ENCODE assay signal across 1 cellular context in the genomic region with DNA sequence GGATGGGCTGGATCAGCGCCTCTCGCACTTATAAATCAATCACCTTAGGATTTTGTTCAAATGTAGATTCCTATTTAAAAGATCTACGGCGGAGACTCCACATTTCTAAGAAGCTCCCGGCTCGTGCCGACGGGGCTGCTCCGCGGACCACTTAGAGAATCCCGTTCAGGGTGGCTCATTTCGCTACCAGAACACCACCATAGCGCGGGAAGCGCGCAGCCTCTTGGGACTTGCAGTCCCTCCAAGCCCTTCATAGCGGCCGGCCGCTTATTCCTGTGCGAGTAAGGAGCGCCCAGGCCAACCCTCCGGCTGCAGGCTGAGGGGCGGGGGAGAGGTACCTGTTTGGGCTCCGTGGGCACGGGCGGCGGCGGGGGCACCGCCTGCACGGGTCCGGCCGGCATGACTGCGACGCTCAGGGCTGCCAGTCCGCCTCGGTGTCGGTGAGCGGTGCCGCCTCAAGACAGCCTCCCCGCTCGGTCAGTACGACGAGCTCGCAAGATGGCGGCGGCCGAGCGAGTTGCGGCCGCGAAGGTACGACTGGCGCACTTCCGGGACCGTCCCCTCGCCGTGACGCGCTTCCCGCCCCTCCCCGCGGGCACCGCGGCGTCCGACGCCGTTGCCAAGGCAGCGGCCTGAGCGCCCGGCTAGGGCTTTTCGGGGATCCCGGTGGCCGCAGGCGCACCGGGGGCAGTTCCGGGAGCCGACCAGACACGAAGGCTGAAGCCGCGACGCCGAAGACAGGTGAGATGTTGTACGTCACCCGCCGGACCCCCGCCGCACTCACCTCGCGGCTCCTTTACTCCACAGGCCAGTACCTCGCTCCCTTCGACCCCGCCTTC.
TF ChIP-seq lines count a peak whose summit lies in the region.

A gene (plus strand): TSS at position 616 of the 839 bp plus-strand sequence. CDS start 8,994 bp downstream, outside the sequence.
A gene with protein sequence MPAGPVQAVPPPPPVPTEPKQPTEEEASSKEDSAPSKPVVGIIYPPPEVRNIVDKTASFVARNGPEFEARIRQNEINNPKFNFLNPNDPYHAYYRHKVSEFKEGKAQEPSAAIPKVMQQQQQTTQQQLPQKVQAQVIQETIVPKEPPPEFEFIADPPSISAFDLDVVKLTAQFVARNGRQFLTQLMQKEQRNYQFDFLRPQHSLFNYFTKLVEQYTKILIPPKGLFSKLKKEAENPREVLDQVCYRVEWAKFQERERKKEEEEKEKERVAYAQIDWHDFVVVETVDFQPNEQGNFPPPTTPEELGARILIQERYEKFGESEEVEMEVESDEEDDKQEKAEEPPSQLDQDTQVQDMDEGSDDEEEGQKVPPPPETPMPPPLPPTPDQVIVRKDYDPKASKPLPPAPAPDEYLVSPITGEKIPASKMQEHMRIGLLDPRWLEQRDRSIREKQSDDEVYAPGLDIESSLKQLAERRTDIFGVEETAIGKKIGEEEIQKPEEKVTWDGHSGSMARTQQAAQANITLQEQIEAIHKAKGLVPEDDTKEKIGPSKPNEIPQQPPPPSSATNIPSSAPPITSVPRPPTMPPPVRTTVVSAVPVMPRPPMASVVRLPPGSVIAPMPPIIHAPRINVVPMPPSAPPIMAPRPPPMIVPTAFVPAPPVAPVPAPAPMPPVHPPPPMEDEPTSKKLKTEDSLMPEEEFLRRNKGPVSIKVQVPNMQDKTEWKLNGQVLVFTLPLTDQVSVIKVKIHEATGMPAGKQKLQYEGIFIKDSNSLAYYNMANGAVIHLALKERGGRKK (minus strand): TSS at position 503 of the 839 bp plus-strand sequence. CDS start 102 bp downstream, at position 401.

TF ChIP-seq in GM12878, 131 proteins besides CTCF, POLR2A, EP300 and RAD21 (continued from another document):
- TF ChIP-seq, protein P1, sequence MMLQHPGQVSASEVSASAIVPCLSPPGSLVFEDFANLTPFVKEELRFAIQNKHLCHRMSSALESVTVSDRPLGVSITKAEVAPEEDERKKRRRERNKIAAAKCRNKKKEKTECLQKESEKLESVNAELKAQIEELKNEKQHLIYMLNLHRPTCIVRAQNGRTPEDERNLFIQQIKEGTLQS (IDR thresholded peaks at IDR 0.05; ENCODE audit: borderline replicate concordance, extremely low read depth, low read depth, low read length) = no peak
- TF ChIP-seq, protein P2, sequence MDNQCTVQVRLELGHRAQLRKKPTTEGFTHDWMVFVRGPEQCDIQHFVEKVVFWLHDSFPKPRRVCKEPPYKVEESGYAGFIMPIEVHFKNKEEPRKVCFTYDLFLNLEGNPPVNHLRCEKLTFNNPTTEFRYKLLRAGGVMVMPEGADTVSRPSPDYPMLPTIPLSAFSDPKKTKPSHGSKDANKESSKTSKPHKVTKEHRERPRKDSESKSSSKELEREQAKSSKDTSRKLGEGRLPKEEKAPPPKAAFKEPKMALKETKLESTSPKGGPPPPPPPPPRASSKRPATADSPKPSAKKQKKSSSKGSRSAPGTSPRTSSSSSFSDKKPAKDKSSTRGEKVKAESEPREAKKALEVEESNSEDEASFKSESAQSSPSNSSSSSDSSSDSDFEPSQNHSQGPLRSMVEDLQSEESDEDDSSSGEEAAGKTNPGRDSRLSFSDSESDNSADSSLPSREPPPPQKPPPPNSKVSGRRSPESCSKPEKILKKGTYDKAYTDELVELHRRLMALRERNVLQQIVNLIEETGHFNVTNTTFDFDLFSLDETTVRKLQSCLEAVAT (IDR thresholded peaks at IDR 0.05) = peak; percentile 62
- no peak for TF ChIP-seq TCF12 (IDR thresholded peaks at IDR 0.05; ENCODE audit: low read depth, low read length)
